Comparison of ENCODE assay signal across 1 cellular context in genomic region chr17:80763293-80763867, GRCh38.
TF ChIP-seq lines count a peak whose summit lies in the region.

No MANE protein-coding gene starts in this region.

TF ChIP-seq in H1, 55 proteins besides CTCF, POLR2A, EP300 and RAD21 (continued from another document):
- TF ChIP-seq CHD7 (IDR thresholded peaks at IDR 0.05; ENCODE audit: insufficient replicate concordance, low read length) = no peak
- no peak for TF ChIP-seq PHF8 (conservative IDR thresholded peaks at IDR 0.05; ENCODE audit: low read depth, low read length)
- TF ChIP-seq RXRA (IDR thresholded peaks at IDR 0.05; ENCODE audit: insufficient read depth, low read depth, low read length) = no peak
- TF ChIP-seq HDAC2 (IDR thresholded peaks at IDR 0.05; ENCODE audit: borderline replicate concordance in 1 of 2, low read depth in 2 of 2, low read length in 2 of 2) = no peak
- TF ChIP-seq MAFK (IDR thresholded peaks at IDR 0.05; ENCODE audit: low read depth, low read length) = no peak
- no peak for TF ChIP-seq POLR2AphosphoS5 (IDR thresholded peaks at IDR 0.05; ENCODE audit: low read depth, low read length)
- TF ChIP-seq RFX5 (IDR thresholded peaks at IDR 0.05; ENCODE audit: borderline replicate concordance, low read depth, low read length) = no peak
- no peak for TF ChIP-seq BCL11A (IDR thresholded peaks at IDR 0.05; ENCODE audit: low read depth in 2 of 2, low read length in 2 of 2)
- TF ChIP-seq CREB1 (IDR thresholded peaks at IDR 0.05) = no peak
- no peak for TF ChIP-seq SP2 (IDR thresholded peaks at IDR 0.05; ENCODE audit: low read length)
- no peak for TF ChIP-seq JUN (IDR thresholded peaks at IDR 0.05; ENCODE audit: low read depth, low read length)
- no peak for TF ChIP-seq ATF2 (IDR thresholded peaks at IDR 0.05; ENCODE audit: low read length)
TF ChIP-seq in H1: peak in this region for 0.
